Comparison of ENCODE assay signal across 8 cellular contexts in genomic region chr1:100353073-100353801, GRCh38. TPM values are rescaled to one million over a fixed set of nuclear protein-coding genes. Genes with fewer than 3 reads are reported as not detected.
DNase-seq lines count a peak whose midpoint lies in the region; ATAC-seq and TF ChIP-seq lines count a peak whose summit lies in the region.

No MANE protein-coding gene starts in this region.

- H3K4me3 Mint-ChIP-seq in CD14-positive monocyte: peak overlapping the region; percentile 98
- H3K4me3 Mint-ChIP-seq in T-helper 2 cell treated with Interferon-gamma antibody and Interleukin-4, amounts not matched to agents 5 μg/mL and 100 μg/mL, for 36 hours: peak overlapping the region; percentile 93
- peak overlapping the region; percentile 95 for H3K4me3 Mint-ChIP-seq in central memory CD8-positive, alpha-beta T cell

- intact Hi-C loops in CD14-positive monocyte (cut with micrococcal nuclease): loop anchor here (5.0 to 10.0 kb wide), 2 partner anchors 86 to 88 kb away; partner anchors contain the start of gene RTCA (in 2 of the 2)

- H3K9me3 Mint-ChIP-seq in CD14-positive monocyte: no peaks in the 10 kb centered on the region
- no peaks in the 10 kb centered on the region for H3K9me3 Mint-ChIP-seq in T-helper 2 cell treated with Interferon-gamma antibody and Interleukin-4, amounts not matched to agents 5 μg/mL and 100 μg/mL, for 36 hours
- H3K9me3 Mint-ChIP-seq in central memory CD8-positive, alpha-beta T cell: no peaks in the 10 kb centered on the region

- peaks cover 61% of the 10 kb centered on the region for H3K4me1 Mint-ChIP-seq in CD14-positive monocyte
- H3K4me1 Mint-ChIP-seq in T-helper 2 cell treated with Interferon-gamma antibody and Interleukin-4, amounts not matched to agents 5 μg/mL and 100 μg/mL, for 36 hours (ENCODE audit: low read depth): peaks cover 43% of the 10 kb centered on the region
- peaks cover 64% of the 10 kb centered on the region for H3K4me1 Mint-ChIP-seq in central memory CD8-positive, alpha-beta T cell

- no peak for DNase-seq in CD14-positive monocyte (ENCODE audit: low spot score)
- DNase-seq in HuH-7 (ENCODE audit: low spot score): peak; percentile 13
- DNase-seq in T-helper 2 cell treated with Interferon-gamma antibody and Interleukin-4, amounts not matched to agents 5 μg/mL and 100 μg/mL, for 36 hours (ENCODE audit: low spot score): peak; percentile 37
- DNase-seq in central memory CD8-positive, alpha-beta T cell (ENCODE audit: low spot score in 2 of 2): peak; percentile 17 to 23
- peak; percentile 52 for DNase-seq in left lobe of liver (ENCODE audit: low spot score)
- DNase-seq in stimulated activated CD8-positive, alpha-beta memory T cell treated with anti-CD3 and anti-CD28 coated beads, Interleukin-4, amount 100 ng/mL, for 24 hours (ENCODE audit: low read depth): peak; percentile 19
- DNase-seq in NCI-H446 (lab: John Stamatoyannopoulos, UW): no peak

- ATAC-seq in GM19463 (IDR thresholded peaks at IDR 0.05; ENCODE audit: unreplicated experiment): peak; percentile 13
- no peak for ATAC-seq in central memory CD8-positive, alpha-beta T cell (replicated peaks; ENCODE audit: extremely low read depth, poor library complexity, severe bottlenecking)
- ATAC-seq in left lobe of liver: peak; percentile 30

- TF ChIP-seq CTCF in CD14-positive monocyte (IDR thresholded peaks at IDR 0.05): no peak

- H3K27ac Mint-ChIP-seq in CD14-positive monocyte: peak overlapping the region; percentile 90 to 96 (median 94)
- H3K27ac Mint-ChIP-seq in T-helper 2 cell treated with Interferon-gamma antibody and Interleukin-4, amounts not matched to agents 5 μg/mL and 100 μg/mL, for 36 hours: peak overlapping the region; percentile 83
- peak overlapping the region; percentile 100 for H3K27ac Mint-ChIP-seq in central memory CD8-positive, alpha-beta T cell (ENCODE audit: low read depth)

- peaks cover 0 to 6% (median 0%) of the 10 kb centered on the region in 3 donors for H3K27me3 Mint-ChIP-seq in CD14-positive monocyte (ENCODE audit: low read depth in 3 of 3)
- H3K27me3 Mint-ChIP-seq in T-helper 2 cell treated with Interferon-gamma antibody and Interleukin-4, amounts not matched to agents 5 μg/mL and 100 μg/mL, for 36 hours (ENCODE audit: low read depth): no peaks in the 10 kb centered on the region
- H3K27me3 Mint-ChIP-seq in central memory CD8-positive, alpha-beta T cell: no peaks in the 10 kb centered on the region

- peaks cover 15 to 17% of the 10 kb centered on the region in 2 donors for H3K36me3 Mint-ChIP-seq in CD14-positive monocyte
- peaks cover 40% of the 10 kb centered on the region for H3K36me3 Mint-ChIP-seq in T-helper 2 cell treated with Interferon-gamma antibody and Interleukin-4, amounts not matched to agents 5 μg/mL and 100 μg/mL, for 36 hours (ENCODE audit: low read depth)
- peaks cover 45% of the 10 kb centered on the region for H3K36me3 Mint-ChIP-seq in central memory CD8-positive, alpha-beta T cell (ENCODE audit: insufficient read depth)

RNA-seq across cellular contexts. Expression of gene CDC14A, which starts 0.9 kb away (rescaled TPM):
- 1 to 10 TPM; 4.2 to 6.1 TPM for polyA plus RNA-seq in CD14-positive monocyte
- total RNA-seq in left lobe of liver: 2.2 TPM

Comparison
In these comparisons a context has a peak if more than half of its experiments do, and no peak if none do; other contexts are left out.
1. DNase-seq: peak in HuH-7 (single experiment), T-helper 2 cell treated with Interferon-gamma antibody and Interleukin-4, amounts not matched to agents 5 μg/mL and 100 μg/mL, for 36 hours (single experiment), central memory CD8-positive, alpha-beta T cell (2 of 2), left lobe of liver (single experiment) and stimulated activated CD8-positive, alpha-beta memory T cell treated with anti-CD3 and anti-CD28 coated beads, Interleukin-4, amount 100 ng/mL, for 24 hours (single experiment); none in CD14-positive monocyte (single experiment) and NCI-H446 (0 of 2).
2. Peak in every context shown above with its lines, with median percentiles within 50 percentile points of each other: H3K27ac Mint-ChIP-seq and H3K4me3 Mint-ChIP-seq.